26 cellular contexts compared by ENCODE assay signal in the genomic region with DNA sequence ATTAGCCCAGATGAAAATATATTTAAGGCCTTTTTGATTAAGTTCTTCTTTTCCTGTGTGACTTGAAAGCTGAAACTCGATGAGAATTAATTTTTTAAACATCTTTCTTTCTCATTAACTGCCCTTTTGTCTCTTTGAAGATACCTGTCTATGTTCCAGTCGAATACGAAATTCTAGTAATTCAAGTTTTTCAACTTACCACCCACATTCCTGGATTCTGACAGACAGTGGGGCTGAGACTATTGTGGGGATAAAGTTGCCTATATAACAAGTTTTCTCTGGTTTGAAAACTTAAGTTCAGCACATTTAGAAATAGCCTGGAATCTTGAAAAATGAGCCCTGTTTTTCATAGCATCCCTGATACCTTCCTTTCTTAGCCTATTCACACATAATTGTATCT.
"Had no signal": no experiment of that assay in that cellular context is flagged by ENCODE, and none has a peak within 500 bp of the region (broad histone marks: within the 10 kb centered on the region; RNA-seq: fewer than 3 reads in every experiment).

No MANE protein-coding gene starts in this region.

- ATAC-seq: natural killer cell; right lobe of liver; stimulated activated memory B cell treated with anti-CD40 and anti-IgM and Interleukin-4, amounts not matched to agents 10 μg/mL and 1 μg/mL and 100 μg/mL, for 72 hours; stimulated activated naive CD8-positive, alpha-beta T cell treated with anti-CD3 and anti-CD28 coated beads, Interleukin-15, amount 100 ng/mL, for 72 hours had no signal

- H3K4me1 ChIP-seq: left ventricle myocardium inferior, right atrium auricular region, right lobe of liver, tibial nerve, upper lobe of left lung, vagina had no signal

- H3K36me3 ChIP-seq: left ventricle myocardium inferior, neural progenitor cell, neutrophil, right atrium auricular region, right lobe of liver, tibial nerve, upper lobe of left lung, vagina had no signal

- H3K4me3 Mint-ChIP-seq: mesothelial cell of epicardium; natural killer cell; nephron progenitor cell; neural progenitor cell; stimulated activated memory B cell treated with anti-CD40 and anti-IgM and Interleukin-4, amounts not matched to agents 10 μg/mL and 1 μg/mL and 100 μg/mL, for 72 hours; stimulated activated naive CD8-positive, alpha-beta T cell treated with anti-CD3 and anti-CD28 coated beads, Interleukin-15, amount 100 ng/mL, for 72 hours had no signal

- H3K27me3 ChIP-seq: neural progenitor cell, neutrophil, right atrium auricular region, right lobe of liver, tibial nerve, upper lobe of left lung, vagina had no signal

- H3K9me3 Mint-ChIP-seq: mesothelial cell of epicardium; naive B cell; natural killer cell; nephron progenitor cell; neural progenitor cell; stimulated activated memory B cell treated with anti-CD40 and anti-IgM and Interleukin-4, amounts not matched to agents 10 μg/mL and 1 μg/mL and 100 μg/mL, for 72 hours; stimulated activated naive CD8-positive, alpha-beta T cell treated with anti-CD3 and anti-CD28 coated beads, Interleukin-15, amount 100 ng/mL, for 72 hours had no signal

- H3K4me2 ChIP-seq: neural progenitor cell, smooth muscle cell had no signal

- H3K36me3 Mint-ChIP-seq: mesothelial cell of epicardium, natural killer cell, neural progenitor cell had no signal

- DNase-seq: islet precursor cell; left ventricle myocardium inferior; mesendoderm; naive B cell; natural killer cell; nephron progenitor cell; occipital lobe; right lobe of liver; stimulated activated CD4-positive, alpha-beta T cell treated with anti-CD3 and anti-CD28 coated beads, Interleukin-1b, Interleukin-23, amount 100 ng/mL, for 48 hours; stimulated activated CD4-positive, alpha-beta T cell treated with anti-CD3 and anti-CD28 coated beads, Interleukin-2, amount 100 ng/mL, for 48 hours; stimulated activated CD4-positive, alpha-beta T cell treated with anti-CD3 and anti-CD28 coated beads, Interleukin-4, amount 100 ng/mL, for 4 hours; stimulated activated CD8-positive, alpha-beta memory T cell treated with anti-CD3 and anti-CD28 coated beads, Interleukin-4, amount 100 ng/mL, for 48 hours; stimulated activated naive CD4-positive, alpha-beta T cell treated with Interleukin-2 at 50 U/mL for 16 hours; stimulated activated naive CD8-positive, alpha-beta T cell treated with anti-CD3 and anti-CD28 coated beads, Interleukin-15, amount 100 ng/mL, for 72 hours; substantia nigra; upper lobe of left lung had no signal

- H3K27ac Mint-ChIP-seq: mesothelial cell of epicardium; natural killer cell; nephron progenitor cell; neural progenitor cell; progenitor cell of endocrine pancreas; stimulated activated memory B cell treated with anti-CD40 and anti-IgM and Interleukin-4, amounts not matched to agents 10 μg/mL and 1 μg/mL and 100 μg/mL, for 72 hours; stimulated activated naive CD8-positive, alpha-beta T cell treated with anti-CD3 and anti-CD28 coated beads, Interleukin-15, amount 100 ng/mL, for 72 hours had no signal

- H3K9me3 ChIP-seq: left ventricle myocardium inferior, neutrophil, right atrium auricular region, right lobe of liver, tibial nerve, upper lobe of left lung, vagina had no signal

- H2AFZ ChIP-seq: neural progenitor cell had no signal

- H3K27me3 Mint-ChIP-seq: progenitor cell of endocrine pancreas; stimulated activated memory B cell treated with anti-CD40 and anti-IgM and Interleukin-4, amounts not matched to agents 10 μg/mL and 1 μg/mL and 100 μg/mL, for 72 hours had no signal

- H3K4me1 Mint-ChIP-seq: natural killer cell; stimulated activated naive CD8-positive, alpha-beta T cell treated with anti-CD3 and anti-CD28 coated beads, Interleukin-15, amount 100 ng/mL, for 72 hours had no signal

- H3K9ac ChIP-seq: neural progenitor cell had no signal

- H3K27ac ChIP-seq: left ventricle myocardium inferior, neural progenitor cell, neutrophil, right atrium auricular region, right lobe of liver, tibial nerve, upper lobe of left lung, vagina had no signal

- H3K4me3 ChIP-seq: left ventricle myocardium inferior, lung, neural progenitor cell, right atrium auricular region, right lobe of liver, smooth muscle cell, tibial nerve, upper lobe of left lung, vagina had no signal
